Comparison of ENCODE assay signal across 9 cellular contexts in genomic region chr12:57461904-57462306, GRCh38. TPM values are rescaled to one million over a fixed set of nuclear protein-coding genes. Genes with fewer than 3 reads are reported as not detected.
DNase-seq lines count a peak whose midpoint lies in the region; ATAC-seq and TF ChIP-seq lines count a peak whose summit lies in the region.
"Had no signal": no experiment of that assay in that cellular context is flagged by ENCODE, and none has a peak within 500 bp of the region (broad histone marks: within the 10 kb centered on the region; RNA-seq: fewer than 3 reads in every experiment).

No MANE protein-coding gene starts in this region.

- H3K9me3 ChIP-seq in PC-9 (ENCODE audit: insufficient read depth, low read depth) (no peaks in the 10 kb centered on the region), osteoblast (ENCODE audit: low read depth, low read length) (no peaks in the 10 kb centered on the region)

- TF ChIP-seq CTCF in GM06990 (IDR thresholded peaks at IDR 0.05; ENCODE audit: insufficient read depth, low read length, poor library complexity, severe bottlenecking) (no peak), PC-9 (conservative IDR thresholded peaks at IDR 0.05) (no peak), epithelial cell of esophagus (IDR thresholded peaks at IDR 0.05; ENCODE audit: insufficient read depth, low read depth, low read length, missing control alignments) (no peak), osteoblast (IDR thresholded peaks at IDR 0.05; ENCODE audit: extremely low read depth, low read depth, low read length) (no peak)

- H3K27ac ChIP-seq in PC-9 (no peak overlapping the region), osteoblast (ENCODE audit: low read depth, low read length) (no peak overlapping the region)

- intact Hi-C loops in PC-9 (cut with micrococcal nuclease; ENCODE audit: unreplicated experiment), result loop anchor here (2.0 to 5.0 kb wide), 2 partner anchors 170 to 231 kb away; partner anchors contain the start of gene B4GALNT1

- H3K36me3 ChIP-seq in GM06990 (ENCODE audit: control insufficient read depth, insufficient read depth, low read length) (no peaks in the 10 kb centered on the region), PC-9 (ENCODE audit: low read depth) (no peaks in the 10 kb centered on the region), osteoblast (ENCODE audit: insufficient read depth, low read length) (no peaks in the 10 kb centered on the region)

- H3K79me2 ChIP-seq in PC-9 (ENCODE audit: low read depth), result no peaks in the 10 kb centered on the region
- no peaks in the 10 kb centered on the region for H3K79me2 ChIP-seq in osteoblast (ENCODE audit: insufficient read depth, low read length)

- H3K9me2 ChIP-seq in PC-9 (ENCODE audit: insufficient read depth), result no peaks in the 10 kb centered on the region

- DNase-seq in GM06990 (ENCODE audit: extremely low read depth, insufficient read length) (no peak), PC-9 (no peak), epithelial cell of esophagus (ENCODE audit: low read depth) (peak; percentile 26), osteoblast (ENCODE audit: insufficient read length, low spot score, missing footprints) (peak; percentile 81), DMS 273 (lab: John Stamatoyannopoulos, UW; ENCODE audit: unreplicated experiment) (no peak)

- CTCF ChIA-PET in PC-9 (lab: Charles Lee), result no interaction called here

- ATAC-seq in GM21367 (IDR thresholded peaks at IDR 0.05; ENCODE audit: unreplicated experiment), result no peak
- ATAC-seq in GM21723 (IDR thresholded peaks at IDR 0.05; ENCODE audit: unreplicated experiment), result no peak
- no peak for ATAC-seq in HG02852 (IDR thresholded peaks at IDR 0.05; ENCODE audit: unreplicated experiment)

- no peaks in the 10 kb centered on the region for H4K20me1 ChIP-seq in PC-9 (ENCODE audit: insufficient read depth)
- no peaks in the 10 kb centered on the region for H4K20me1 ChIP-seq in osteoblast (ENCODE audit: insufficient read depth, low read length)

- H2AFZ ChIP-seq in PC-9 (peak overlapping the region; percentile 41; the same call in 1 of the 2 replicates), osteoblast (ENCODE audit: low read length) (peak overlapping the region; percentile 67)

- no peaks in the 10 kb centered on the region for H3K27me3 ChIP-seq in GM06990 (replicated peaks; ENCODE audit: control insufficient read depth, insufficient read depth, low read length)
- H3K27me3 ChIP-seq in PC-9 (ENCODE audit: insufficient read depth, low read depth), result peaks cover 57% of the 10 kb centered on the region
- peaks cover 16% of the 10 kb centered on the region for H3K27me3 ChIP-seq in osteoblast (ENCODE audit: insufficient read depth, low read length)

- BruUV-seq in PC-9 (replicated peaks; lab: Mats Ljungman, UMichigan), result no TSS peak

- H3K4me3 ChIP-seq in GM06990 (replicated peaks; ENCODE audit: low read depth, low read length) (peak overlapping the region; percentile 58), PC-9 (peak overlapping the region; percentile 57), epithelial cell of esophagus (ENCODE audit: low read length) (peak overlapping the region; percentile 55), osteoblast (ENCODE audit: insufficient read depth, low read length) (peak overlapping the region; percentile 72)

- POLR2A ChIA-PET in PC-9 (lab: Charles Lee; ENCODE audit: unreplicated experiment), result no interaction called here

- H3K4me2 ChIP-seq in PC-9, result peak overlapping the region; percentile 99
- H3K4me2 ChIP-seq in osteoblast (ENCODE audit: insufficient read depth, low read length), result peak overlapping the region; percentile 100

- peaks cover 25% of the 10 kb centered on the region for H3K4me1 ChIP-seq in PC-9 (replicated peaks; ENCODE audit: insufficient read depth)
- peaks cover 16% of the 10 kb centered on the region for H3K4me1 ChIP-seq in osteoblast (ENCODE audit: insufficient read depth, low read length)

- H3F3A ChIP-seq in PC-9 (ENCODE audit: insufficient read depth, low read depth), result no peaks in the 10 kb centered on the region

RNA-seq across cellular contexts. Expression of gene GLI1, which starts 2.3 kb away (rescaled TPM):
- not detected in 2 replicates for total RNA-seq in PC-9 (2021)
- 0.29 and 0.36 TPM in 2 replicates for total RNA-seq in osteoblast

RNA-seq across cellular contexts. Expression of gene INHBE, which starts 6.8 kb away (rescaled TPM):
- 0.73 and 0.90 TPM in 2 replicates for total RNA-seq in PC-9 (2021)
- 0.88 and 3.3 TPM in 2 replicates for total RNA-seq in osteoblast

RNA-seq across cellular contexts. Expression of gene ARHGAP9, which starts 17.8 kb away (rescaled TPM):
- total RNA-seq in PC-9 (2021) (not detected in 2 replicates), osteoblast (0.29 and 0.36 TPM in 2 replicates)
- total RNA-seq: SK-MEL-5 had no signal

RNA-seq across cellular contexts. Expression of gene MARS1, which starts 26.0 kb away (rescaled TPM):
- total RNA-seq in PC-9 (2021), result 307 and 366 TPM in 2 replicates
- 171 and 187 TPM in 2 replicates for total RNA-seq in osteoblast

RNA-seq across cellular contexts. Expression of gene INHBC, which starts 27.3 kb away (rescaled TPM):
- total RNA-seq in PC-9 (2021) (0.35 TPM in 1 of 2 replicates, not detected in the other), osteoblast (not detected in 2 replicates)
- total RNA-seq: SK-MEL-5 had no signal

Comparison
In these comparisons a context has a peak if more than half of its experiments do, and no peak if none do; other contexts are left out.
1. DNase-seq: peak in epithelial cell of esophagus (single experiment) and osteoblast (single experiment); none in GM06990 (single experiment), PC-9 (0 of 2) and DMS 273 (single experiment).
2. Peak in every context shown above with its lines, with median percentiles within 50 percentile points of each other: H3K4me3 ChIP-seq.